Comparison of ENCODE assay signal across 14 cellular contexts in genomic region chr3:170523248-170523647, GRCh38.
DNase-seq lines count a peak whose midpoint lies in the region; ATAC-seq and TF ChIP-seq lines count a peak whose summit lies in the region.
"Had no signal": no experiment of that assay in that cellular context is flagged by ENCODE, and none has a peak within 500 bp of the region (broad histone marks: within the 10 kb centered on the region; RNA-seq: fewer than 3 reads in every experiment).

No MANE protein-coding gene starts in this region.

- no peaks in the 10 kb centered on the region for H3K9me3 Mint-ChIP-seq in activated CD4-positive, alpha-beta memory T cell treated with anti-CD3 and anti-CD28 coated beads, Interleukin-2, amount 10 ng/mL, durations not matched to agents 7 days and 5 days
- H3K9me3 Mint-ChIP-seq: activated CD4-positive, alpha-beta T cell treated with anti-CD3 and anti-CD28 coated beads, Interleukin-2, amount 10 ng/mL, durations not matched to agents 7 days and 5 days; CD8-positive, alpha-beta T cell had no signal

- DNase-seq in MV-4-11 (lab: John Stamatoyannopoulos, UW) (peak; percentile 62), astrocyte of the spinal cord (ENCODE audit: low read depth, low spot score) (peak; percentile 52), putamen (ENCODE audit: low spot score) (peak; percentile 61), NCI-H2029 (lab: John Stamatoyannopoulos, UW) (no peak)
- DNase-seq in activated CD4-positive, alpha-beta memory T cell treated with anti-CD3 and anti-CD28 coated beads, Interleukin-2, amount 10 ng/mL, durations not matched to agents 7 days and 5 days, result no peak
- DNase-seq: activated CD4-positive, alpha-beta T cell treated with anti-CD3 and anti-CD28 coated beads, Interleukin-2, amount 10 ng/mL, durations not matched to agents 7 days and 5 days; activated T-cell treated with anti-CD3 and anti-CD28 coated beads, Interleukin-2, amount 50 U/mL, for 48 hours; adrenal gland; CD8-positive, alpha-beta T cell; sigmoid colon; T-helper 17 cell had no signal

- no peak for TF ChIP-seq CTCF in astrocyte of the spinal cord (IDR thresholded peaks at IDR 0.05; ENCODE audit: low read depth, low read length)

- H3K4me3 Mint-ChIP-seq in activated CD4-positive, alpha-beta memory T cell treated with anti-CD3 and anti-CD28 coated beads, Interleukin-2, amount 10 ng/mL, durations not matched to agents 7 days and 5 days, result no peak overlapping the region
- H3K4me3 Mint-ChIP-seq: activated CD4-positive, alpha-beta T cell treated with anti-CD3 and anti-CD28 coated beads, Interleukin-2, amount 10 ng/mL, durations not matched to agents 7 days and 5 days; CD8-positive, alpha-beta T cell; T-helper 17 cell had no signal

- no peak overlapping the region for H3K27ac Mint-ChIP-seq in activated CD4-positive, alpha-beta memory T cell treated with anti-CD3 and anti-CD28 coated beads, Interleukin-2, amount 10 ng/mL, durations not matched to agents 7 days and 5 days
- H3K27ac Mint-ChIP-seq: activated CD4-positive, alpha-beta T cell treated with anti-CD3 and anti-CD28 coated beads, Interleukin-2, amount 10 ng/mL, durations not matched to agents 7 days and 5 days; CD8-positive, alpha-beta T cell; T-helper 17 cell had no signal

- CTCF ChIA-PET in activated CD4-positive, alpha-beta memory T cell treated with anti-CD3 and anti-CD28 coated beads, Interleukin-2, amount 10 ng/mL, durations not matched to agents 7 days and 5 days (lab: Charles Lee), result no interaction called here

- H3K27me3 Mint-ChIP-seq in activated CD4-positive, alpha-beta memory T cell treated with anti-CD3 and anti-CD28 coated beads, Interleukin-2, amount 10 ng/mL, durations not matched to agents 7 days and 5 days, result peaks cover 12% of the 10 kb centered on the region

- no peak overlapping the region for H3K4me3 ChIP-seq in astrocyte of the spinal cord (ENCODE audit: low read depth, low read length)
- H3K4me3 ChIP-seq: adrenal gland, sigmoid colon had no signal

- H3K4me1 Mint-ChIP-seq in activated CD4-positive, alpha-beta memory T cell treated with anti-CD3 and anti-CD28 coated beads, Interleukin-2, amount 10 ng/mL, durations not matched to agents 7 days and 5 days, result peaks cover 6% of the 10 kb centered on the region
- H3K4me1 Mint-ChIP-seq: activated CD4-positive, alpha-beta T cell treated with anti-CD3 and anti-CD28 coated beads, Interleukin-2, amount 10 ng/mL, durations not matched to agents 7 days and 5 days; T-helper 17 cell had no signal

- no peaks in the 10 kb centered on the region for H3K36me3 Mint-ChIP-seq in activated CD4-positive, alpha-beta memory T cell treated with anti-CD3 and anti-CD28 coated beads, Interleukin-2, amount 10 ng/mL, durations not matched to agents 7 days and 5 days (ENCODE audit: low read depth)
- H3K36me3 Mint-ChIP-seq: CD8-positive, alpha-beta T cell had no signal

- in situ Hi-C loops in astrocyte of the spinal cord (cut with HindIII; ENCODE audit: low sequenced_read_pairs), result no loop called here

- ATAC-seq in GM21390 (IDR thresholded peaks at IDR 0.05; ENCODE audit: unreplicated experiment), result peak; percentile 53
- ATAC-seq in HG03135 (IDR thresholded peaks at IDR 0.05; ENCODE audit: unreplicated experiment), result no peak
- no peak for ATAC-seq in HG03354 (IDR thresholded peaks at IDR 0.05; ENCODE audit: poor library complexity, severe bottlenecking, unreplicated experiment)
- ATAC-seq: CD8-positive, alpha-beta T cell; T-helper 17 cell had no signal

- POLR2A ChIA-PET in activated CD4-positive, alpha-beta memory T cell treated with anti-CD3 and anti-CD28 coated beads, Interleukin-2, amount 10 ng/mL, durations not matched to agents 7 days and 5 days (lab: Charles Lee), result no interaction called here

Comparison
In these comparisons a context has a peak if more than half of its experiments do, and no peak if none do; other contexts are left out.
1. DNase-seq: peak in MV-4-11 (single experiment), astrocyte of the spinal cord (single experiment) and putamen (single experiment); none in NCI-H2029 (single experiment) and activated CD4-positive, alpha-beta memory T cell treated with anti-CD3 and anti-CD28 coated beads, Interleukin-2, amount 10 ng/mL, durations not matched to agents 7 days and 5 days (single experiment).